15 cellular contexts compared by ENCODE assay signal in the genomic region with DNA sequence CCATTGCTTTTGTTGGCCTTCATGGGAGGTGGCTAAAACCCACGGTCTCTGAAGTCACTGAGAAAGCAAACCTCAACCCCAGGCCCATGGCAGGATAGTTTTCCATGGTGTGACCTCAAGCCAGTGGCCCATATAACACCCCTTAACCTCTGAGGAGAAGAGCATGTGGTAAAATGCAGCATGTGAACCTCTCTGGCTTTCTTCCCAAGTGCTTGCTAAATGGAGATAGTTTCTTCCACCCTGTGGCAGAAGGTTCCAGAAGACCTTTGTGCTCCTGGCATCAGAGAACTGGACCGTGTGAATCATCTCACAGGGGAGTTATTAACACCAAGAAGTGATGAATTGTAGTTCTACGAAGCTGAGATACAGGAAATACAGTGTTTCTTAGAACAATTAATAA. TPM values are rescaled to one million over a fixed set of nuclear protein-coding genes. Genes with fewer than 3 reads are reported as not detected.
"Had no signal": no experiment of that assay in that cellular context is flagged by ENCODE, and none has a peak within 500 bp of the region (broad histone marks: within the 10 kb centered on the region; RNA-seq: fewer than 3 reads in every experiment).

No MANE protein-coding gene starts in this region.

- H3K9me3 Mint-ChIP-seq: mesothelial cell of epicardium had no signal

- H3K4me1 ChIP-seq: gastrocnemius medialis had no signal

- H3K4me3 ChIP-seq: gastrocnemius medialis, sigmoid colon, tibial nerve had no signal

- H3K36me3 Mint-ChIP-seq: mesothelial cell of epicardium had no signal

- ATAC-seq: activated CD8-positive, alpha-beta T cell treated with anti-CD3 and anti-CD28 coated beads, Interleukin-2, amount 10 ng/mL, durations not matched to agents 7 days and 5 days; esophagus mucosa; gastrocnemius medialis; stimulated activated naive CD8-positive, alpha-beta T cell treated with anti-CD3 and anti-CD28 coated beads, Interleukin-15, amount 100 ng/mL, for 72 hours had no signal

- DNase-seq: activated CD4-positive, alpha-beta T cell treated with anti-CD3 and anti-CD28 coated beads for 4 hours; activated CD8-positive, alpha-beta T cell treated with anti-CD3 and anti-CD28 coated beads, Interleukin-2, amount 10 ng/mL, durations not matched to agents 7 days and 5 days; activated naive CD4-positive, alpha-beta T cell treated with anti-CD3 and anti-CD28 coated beads for 36 hours; gastrocnemius medialis; kidney; posterior cingulate gyrus; SHP77 treated with DMSO at 0.1 percent for 48 hours; sigmoid colon; stimulated activated CD4-positive, alpha-beta T cell treated with anti-CD3 and anti-CD28 coated beads, Interleukin-4, amount 100 ng/mL, for 1 hour; stimulated activated CD8-positive, alpha-beta memory T cell treated with anti-CD3 and anti-CD28 coated beads, Interleukin-4, amount 100 ng/mL, for 48 hours; stimulated activated naive CD8-positive, alpha-beta T cell treated with anti-CD3 and anti-CD28 coated beads, Interleukin-15, amount 100 ng/mL, for 72 hours had no signal

- H3K27ac Mint-ChIP-seq: activated CD8-positive, alpha-beta T cell treated with anti-CD3 and anti-CD28 coated beads, Interleukin-2, amount 10 ng/mL, durations not matched to agents 7 days and 5 days; activated naive CD4-positive, alpha-beta T cell treated with anti-CD3 and anti-CD28 coated beads for 36 hours; mesothelial cell of epicardium; stimulated activated naive CD8-positive, alpha-beta T cell treated with anti-CD3 and anti-CD28 coated beads, Interleukin-15, amount 100 ng/mL, for 72 hours; T-helper 1 cell treated with Interleukin-12 subunit alpha and Interleukin-12 subunit beta and Interleukin-4 antibody, amounts not matched to agents 30 μg/mL and 1 μg/mL, for 36 hours had no signal

- H3K9me3 ChIP-seq: gastrocnemius medialis, sigmoid colon, tibial nerve had no signal

- H3K4me1 Mint-ChIP-seq: stimulated activated naive CD8-positive, alpha-beta T cell treated with anti-CD3 and anti-CD28 coated beads, Interleukin-15, amount 100 ng/mL, for 72 hours had no signal

- H3K27me3 Mint-ChIP-seq: stimulated activated naive CD8-positive, alpha-beta T cell treated with anti-CD3 and anti-CD28 coated beads, Interleukin-15, amount 100 ng/mL, for 72 hours had no signal

- H3K36me3 ChIP-seq: gastrocnemius medialis, tibial nerve had no signal

- H3K27me3 ChIP-seq: gastrocnemius medialis, sigmoid colon, tibial nerve had no signal

- H3K4me3 Mint-ChIP-seq: activated CD8-positive, alpha-beta T cell treated with anti-CD3 and anti-CD28 coated beads, Interleukin-2, amount 10 ng/mL, durations not matched to agents 7 days and 5 days; activated naive CD4-positive, alpha-beta T cell treated with anti-CD3 and anti-CD28 coated beads for 36 hours; mesothelial cell of epicardium; stimulated activated naive CD8-positive, alpha-beta T cell treated with anti-CD3 and anti-CD28 coated beads, Interleukin-15, amount 100 ng/mL, for 72 hours; T-helper 1 cell treated with Interleukin-12 subunit alpha and Interleukin-12 subunit beta and Interleukin-4 antibody, amounts not matched to agents 30 μg/mL and 1 μg/mL, for 36 hours had no signal

RNA-seq across cellular contexts. Expression of gene MYOCD, which starts 47.3 kb away (rescaled TPM):
- total RNA-seq: activated CD8-positive, alpha-beta T cell treated with anti-CD3 and anti-CD28 coated beads, Interleukin-2, amount 10 ng/mL, durations not matched to agents 7 days and 5 days; activated naive CD4-positive, alpha-beta T cell treated with anti-CD3 and anti-CD28 coated beads for 36 hours had no signal
